24 cellular contexts compared by ENCODE assay signal in the genomic region with DNA sequence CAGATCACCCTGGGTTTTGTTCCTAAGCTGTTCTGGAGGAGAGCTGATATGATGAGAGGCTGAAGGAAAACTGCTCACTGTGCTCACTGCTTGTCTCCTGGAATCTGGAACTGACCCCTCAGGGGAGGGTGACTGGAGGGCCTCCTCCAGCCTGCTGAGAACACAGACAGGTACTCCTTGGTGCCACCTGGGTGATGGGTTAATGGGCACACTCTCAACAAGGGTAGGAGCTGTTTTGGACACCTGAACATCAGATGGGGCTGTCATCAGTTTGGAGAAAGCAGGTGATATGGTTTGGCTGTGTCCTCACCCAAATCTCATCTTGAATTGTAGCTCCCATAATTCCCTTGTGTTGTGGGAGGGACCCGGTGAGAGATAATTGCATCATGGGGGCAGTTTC. TPM values are rescaled to one million over a fixed set of nuclear protein-coding genes. Genes with fewer than 3 reads are reported as not detected.
"Had no signal": no experiment of that assay in that cellular context is flagged by ENCODE, and none has a peak within 500 bp of the region (broad histone marks: within the 10 kb centered on the region; RNA-seq: fewer than 3 reads in every experiment).

No MANE protein-coding gene starts in this region.

- H3K36me3 ChIP-seq: SJSA1 had no signal

- DNase-seq: IMR-90; Kasumi-1; KG1; MM.1S; NCI-H1092 treated with DMSO at 0.1 percent for 48 hours; NCI-H187; NCI-H2029; NCI-H2081 treated with DMSO at 0.1 percent for 48 hours; NCI-H2171; NCI-H446; NCI-H510A; NCI-H524 treated with DMSO at 0.1 percent for 48 hours; NCI-H774; NK-92 treated with Interleukin-12 subunit alpha and Interleukin-12 subunit beta, amount 100 ng/mL, for 24 hours; PC-3; Right ventricle myocardium superior; SIG-M5 had no signal

- H3K27ac ChIP-seq: SJSA1, SK-N-MC had no signal

- H3K4me1 ChIP-seq: SJSA1 had no signal

- ATAC-seq: HepG2, Panc1, PC-3 had no signal

- H3K27me3 ChIP-seq: SJSA1 had no signal

- H3K9me3 ChIP-seq: SJSA1 had no signal

- H3K4me3 ChIP-seq: SJSA1, SK-N-MC had no signal

RNA-seq across cellular contexts. Expression of a gene that starts 58.1 kb away (rescaled TPM):
- total RNA-seq: HepG2, IMR-90, M059J, OCI-LY7, PC-3, RPMI7951, SJSA1 had no signal
